In the genomic region with DNA sequence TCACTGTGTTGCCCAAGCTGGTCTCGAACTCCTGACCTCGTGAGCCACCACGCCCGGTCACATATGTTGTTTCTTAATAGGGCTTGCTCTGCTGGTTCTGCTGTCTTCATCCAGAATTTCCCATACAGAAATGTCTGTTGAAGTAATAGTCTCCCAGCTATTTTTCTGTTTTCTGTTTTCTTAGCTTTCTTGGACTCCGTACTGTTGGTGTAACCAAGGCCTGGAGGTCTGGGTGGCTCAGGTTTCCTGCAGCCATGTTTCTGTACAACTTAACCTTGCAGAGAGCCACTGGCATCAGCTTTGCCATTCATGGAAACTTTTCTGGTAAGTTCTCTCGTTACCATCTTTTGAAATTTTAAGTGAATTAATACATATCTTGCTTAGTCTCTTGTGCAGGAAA, we compare ENCODE assay signal across 11 cellular contexts. TPM values are rescaled to one million over a fixed set of nuclear protein-coding genes. Genes with fewer than 3 reads are reported as not detected.
DNase-seq lines count a peak whose midpoint lies in the region; ATAC-seq, FAIRE-seq and TF ChIP-seq lines count a peak whose summit lies in the region.
"Had no signal": no experiment of that assay in that cellular context is flagged by ENCODE, and none has a peak within 500 bp of the region (broad histone marks: within the 10 kb centered on the region; RNA-seq: fewer than 3 reads in every experiment).

No MANE protein-coding gene starts in this region.

- peak overlapping the region; percentile 75 for H3K27ac Mint-ChIP-seq in activated CD4-positive, alpha-beta T cell treated with anti-CD3 and anti-CD28 coated beads, Interleukin-2, amount 10 ng/mL, durations not matched to agents 7 days and 5 days

- H3K9me3 Mint-ChIP-seq in activated CD4-positive, alpha-beta T cell treated with anti-CD3 and anti-CD28 coated beads, Interleukin-2, amount 10 ng/mL, durations not matched to agents 7 days and 5 days = no peaks in the 10 kb centered on the region

- no peak for TF ChIP-seq POLR2A in endothelial cell of umbilical vein (IDR thresholded peaks at IDR 0.05; ENCODE audit: low read depth, low read length)
- TF ChIP-seq POLR2A in gastrocnemius medialis (IDR thresholded peaks at IDR 0.05) = no peak

- CTCF ChIA-PET in activated CD4-positive, alpha-beta T cell treated with anti-CD3 and anti-CD28 coated beads, Interleukin-2, amount 10 ng/mL, durations not matched to agents 7 days and 5 days (lab: Charles Lee) = interaction anchor here (1.5 kb wide), 1 partner anchor 270 kb away, joined by 3 read pairs; no protein-coding TSS in a partner anchor
- CTCF ChIA-PET in OCI-LY7 (lab: Charles Lee; ENCODE audit: unreplicated experiment) = no interaction called here
- CTCF ChIA-PET in endothelial cell of umbilical vein (lab: Charles Lee) = no interaction called here

- in situ Hi-C loops in gastrocnemius medialis (cut with MboI; ENCODE audit: low sequenced_read_pairs in 4 of 4) = loop anchor here (5.0 to 25.0 kb wide), 2 partner anchors 126 to 236 kb away; no protein-coding TSS in a partner anchor

- H3K9me2 ChIP-seq in OCI-LY7 (ENCODE audit: insufficient read depth, low read length) = no peaks in the 10 kb centered on the region

- H3K27me3 ChIP-seq in endothelial cell of umbilical vein (ENCODE audit: control insufficient read depth in 2 of 2, insufficient read depth in 2 of 2, low read length in 2 of 2) (no peaks in the 10 kb centered on the region), gastrocnemius medialis (no peaks in the 10 kb centered on the region)
- H3K27me3 ChIP-seq: left lung had no signal

- peaks cover 62% of the 10 kb centered on the region for H3K36me3 Mint-ChIP-seq in activated CD4-positive, alpha-beta T cell treated with anti-CD3 and anti-CD28 coated beads, Interleukin-2, amount 10 ng/mL, durations not matched to agents 7 days and 5 days (ENCODE audit: low read depth)

- H3K9ac ChIP-seq in endothelial cell of umbilical vein (replicated peaks; ENCODE audit: extremely low read depth, insufficient read depth, low read length) = no peak overlapping the region

- H3K9me1 ChIP-seq in endothelial cell of umbilical vein (replicated peaks; ENCODE audit: control insufficient read depth, extremely low read depth, insufficient read depth, low read length) = no peaks in the 10 kb centered on the region

- no peak for ATAC-seq in gastrocnemius medialis
- no peak for ATAC-seq in HG03469 (IDR thresholded peaks at IDR 0.05; ENCODE audit: unreplicated experiment)
- no peak for ATAC-seq in GM19463 (IDR thresholded peaks at IDR 0.05; ENCODE audit: unreplicated experiment)
- ATAC-seq: left lung had no signal

- H3K4me2 ChIP-seq in OCI-LY7 (ENCODE audit: low read length) (peak overlapping the region; percentile 87), endothelial cell of umbilical vein (ENCODE audit: insufficient read depth, low read length) (peak overlapping the region; percentile 84)

- H3K27me3 Mint-ChIP-seq in activated CD4-positive, alpha-beta T cell treated with anti-CD3 and anti-CD28 coated beads, Interleukin-2, amount 10 ng/mL, durations not matched to agents 7 days and 5 days = no peaks in the 10 kb centered on the region

- no peaks in the 10 kb centered on the region for H3K9me3 ChIP-seq in OCI-LY7 (ENCODE audit: low read length)
- H3K9me3 ChIP-seq in endothelial cell of umbilical vein (replicated peaks; ENCODE audit: control insufficient read depth, insufficient read depth, low read length) = no peaks in the 10 kb centered on the region
- H3K9me3 ChIP-seq in gastrocnemius medialis = no peaks in the 10 kb centered on the region
- H3K9me3 ChIP-seq: left lung had no signal

- peak overlapping the region; percentile 99 for H3K4me3 ChIP-seq in OCI-LY7 (ENCODE audit: low read depth, low read length, poor library complexity, severe bottlenecking)
- H3K4me3 ChIP-seq in endothelial cell of umbilical vein (replicated peaks in 1 of 3; ENCODE audit: insufficient read depth in 1 of 3, low read depth in 1 of 3, low read length in 3 of 3) = peak overlapping the region in 1 of 3 experiments; percentile 37
- H3K4me3 ChIP-seq in gastrocnemius medialis = no peak overlapping the region

- H3K4me1 ChIP-seq in OCI-LY7 (ENCODE audit: insufficient read depth, low read length, poor library complexity, severe bottlenecking) (peaks cover 47% of the 10 kb centered on the region), endothelial cell of umbilical vein (ENCODE audit: control insufficient read depth, extremely low read depth, insufficient read depth, low read length) (peaks cover 36% of the 10 kb centered on the region), gastrocnemius medialis (peaks cover 46 to 53% of the 10 kb centered on the region in 2 donors)

- peak overlapping the region; percentile 87 for H3K4me3 Mint-ChIP-seq in activated CD4-positive, alpha-beta T cell treated with anti-CD3 and anti-CD28 coated beads, Interleukin-2, amount 10 ng/mL, durations not matched to agents 7 days and 5 days

- intact Hi-C loops in OCI-LY7 (cut with micrococcal nuclease; ENCODE audit: unreplicated experiment) = loop anchor here (10.0 kb wide), 1 partner anchor 962 kb away; a partner anchor contains a TSS
- intact Hi-C loops in endothelial cell of umbilical vein (cut with micrococcal nuclease) = loop anchor here (5.0 kb wide), 1 partner anchor 46 kb away; no protein-coding TSS in a partner anchor
- intact Hi-C loops in gastrocnemius medialis (cut with DNase I; ENCODE audit: low total_unique reads) = no loop called here

- FAIRE-seq in endothelial cell of umbilical vein (lab: Jason Lieb, UNC) = no peak

- H3K36me3 ChIP-seq in OCI-LY7 (ENCODE audit: insufficient read depth, low read length) = peaks cover 72% of the 10 kb centered on the region
- H3K36me3 ChIP-seq in endothelial cell of umbilical vein (ENCODE audit: control insufficient read depth in 2 of 2, extremely low read depth in 1 of 2, insufficient read depth in 2 of 2, low read length in 2 of 2) = peaks cover 12 to 17% of the 10 kb centered on the region in 2 experiments
- H3K36me3 ChIP-seq in gastrocnemius medialis = peaks cover 3 to 41% of the 10 kb centered on the region in 2 donors

- TF ChIP-seq CTCF in OCI-LY7 (conservative IDR thresholded peaks at IDR 0.05; ENCODE audit: low read length) = no peak
- TF ChIP-seq CTCF in endothelial cell of umbilical vein (IDR thresholded peaks at IDR 0.05; ENCODE audit: extremely low read depth in 1 of 2, insufficient read depth in 1 of 2, low read depth in 1 of 2, low read length in 2 of 2) = no peak
- TF ChIP-seq CTCF in gastrocnemius medialis (IDR thresholded peaks at IDR 0.05 in 4 of 5, conservative IDR thresholded peaks at IDR 0.05 in 1 of 5) = no peak

- BruUV-seq in OCI-LY7 (replicated peaks; lab: Mats Ljungman, UMichigan) = no TSS peak
- no TSS peak for BruUV-seq in endothelial cell of umbilical vein (replicated peaks; lab: Mats Ljungman, UMichigan)

- dilution Hi-C loops in endothelial cell of umbilical vein (cut with MboI; ENCODE audit: extremely low pct_ligation_motif_present, low sequenced_read_pairs) = loop anchor here (25.0 kb wide), 1 partner anchor 136 kb away; no protein-coding TSS in a partner anchor

- no peak overlapping the region for H2AFZ ChIP-seq in OCI-LY7 (ENCODE audit: low read length)
- no peak overlapping the region for H2AFZ ChIP-seq in endothelial cell of umbilical vein (ENCODE audit: low read depth, low read length)

- POLR2A ChIA-PET in activated CD4-positive, alpha-beta T cell treated with anti-CD3 and anti-CD28 coated beads, Interleukin-2, amount 10 ng/mL, durations not matched to agents 7 days and 5 days (lab: Charles Lee) = interaction anchor here (0.5 kb wide), 1 partner anchor 18 kb away, joined by 3 read pairs; no protein-coding TSS in a partner anchor
- POLR2A ChIA-PET in OCI-LY7 (lab: Charles Lee) (interaction anchor here (0.6 kb wide), 1 partner anchor 9 kb away, joined by 3 read pairs; no protein-coding TSS in a partner anchor), endothelial cell of umbilical vein (lab: Charles Lee) (no interaction called here)

- no peak overlapping the region for H3K27ac ChIP-seq in OCI-LY7 (ENCODE audit: low read depth, low read length, poor library complexity, severe bottlenecking)
- H3K27ac ChIP-seq in endothelial cell of umbilical vein (ENCODE audit: insufficient read depth, low read depth, low read length) = no peak overlapping the region
- H3K27ac ChIP-seq in gastrocnemius medialis = peak overlapping the region in 3 of 4 donors; percentile 25 to 58 (median 48)
- H3K27ac ChIP-seq: left lung had no signal

- H4K20me1 ChIP-seq in OCI-LY7 (ENCODE audit: insufficient read depth, low read length) (peaks cover 33% of the 10 kb centered on the region), endothelial cell of umbilical vein (replicated peaks; ENCODE audit: control insufficient read depth, extremely low read depth, insufficient read depth, low read length) (peaks cover 8% of the 10 kb centered on the region)

- DNase-seq in activated CD4-positive, alpha-beta T cell treated with anti-CD3 and anti-CD28 coated beads, Interleukin-2, amount 10 ng/mL, durations not matched to agents 7 days and 5 days = no peak
- DNase-seq in activated CD4-positive, alpha-beta T cell treated with anti-CD3 and anti-CD28 coated beads for 48 hours = no peak
- peak; percentile 10 for DNase-seq in OCI-LY7 (ENCODE audit: low spot score)
- no peak for DNase-seq in endothelial cell of umbilical vein (ENCODE audit: low read depth, low spot score)
- DNase-seq in gastrocnemius medialis = no peak
- DNase-seq in HPDE6-E6E7 (ENCODE audit: extremely low spot score) = no peak
- DNase-seq: activated CD8-positive, alpha-beta memory T cell treated with anti-CD3 and anti-CD28 coated beads, Interleukin-2, amount 50 U/mL, for 48 hours; C1 segment of cervical spinal cord; left lung had no signal

- peaks cover 48% of the 10 kb centered on the region for H3K4me1 Mint-ChIP-seq in activated CD4-positive, alpha-beta T cell treated with anti-CD3 and anti-CD28 coated beads, Interleukin-2, amount 10 ng/mL, durations not matched to agents 7 days and 5 days

- H3K79me2 ChIP-seq in OCI-LY7 (ENCODE audit: insufficient read depth, low read depth, low read length) = peaks cover 95% of the 10 kb centered on the region
- peaks cover 88% of the 10 kb centered on the region for H3K79me2 ChIP-seq in endothelial cell of umbilical vein (ENCODE audit: control insufficient read depth, insufficient read depth, low read length)

RNA-seq across cellular contexts. Expression of a gene that starts 2.8 kb away (rescaled TPM):
- total RNA-seq in activated CD4-positive, alpha-beta T cell treated with anti-CD3 and anti-CD28 coated beads, Interleukin-2, amount 10 ng/mL, durations not matched to agents 7 days and 5 days = 100 to 1,000 TPM; 369 to 376 TPM
- 140 and 195 TPM in 2 replicates for total RNA-seq in OCI-LY7 (2014; rRNA removed; shearing (Covaris generic))
- 406 and 441 TPM in 2 replicates for total RNA-seq in OCI-LY7 (2022)
- total RNA-seq in endothelial cell of umbilical vein = 303 and 324 TPM in 2 replicates
- polyA plus RNA-seq in endothelial cell of umbilical vein = 143 and 167 TPM in 2 replicates
- 97.5 and 121 TPM in 2 replicates for polyA plus RNA-seq in endothelial cell of umbilical vein (2011; cell fraction: cytosol; rRNA removed)
- polyA plus RNA-seq in endothelial cell of umbilical vein (2011; cell fraction: nucleus; rRNA removed) = 202 and 232 TPM in 2 replicates
- 215 and 228 TPM in 2 replicates for polyA plus RNA-seq in endothelial cell of umbilical vein (2012)
- polyA minus RNA-seq in endothelial cell of umbilical vein = 242 and 275 TPM in 2 replicates
- 199 TPM for polyA minus RNA-seq in endothelial cell of umbilical vein (2011; cell fraction: cytosol; rRNA and poly(A)+ RNA removed)
- polyA minus RNA-seq in endothelial cell of umbilical vein (2011; cell fraction: nucleus; rRNA and poly(A)+ RNA removed) = 107 and 195 TPM in 2 replicates
- total RNA-seq in gastrocnemius medialis = 100 to 1,000 TPM in 2 of 4 donors, 10 to 100 TPM in 2; 71.0 to 110 (median 97.2) TPM

RNA-seq across cellular contexts. Expression of a gene that starts 3.0 kb away (rescaled TPM):
- 10 to 100 TPM; 59.8 to 70.8 TPM for total RNA-seq in activated CD4-positive, alpha-beta T cell treated with anti-CD3 and anti-CD28 coated beads, Interleukin-2, amount 10 ng/mL, durations not matched to agents 7 days and 5 days
- total RNA-seq in OCI-LY7 (2014; rRNA removed; shearing (Covaris generic)) = 41.9 and 48.8 TPM in 2 replicates
- total RNA-seq in OCI-LY7 (2022) (91.6 and 100 TPM in 2 replicates), endothelial cell of umbilical vein (46.5 and 61.2 TPM in 2 replicates), gastrocnemius medialis (100 to 1,000 TPM in 1 of 4 donors, 10 to 100 TPM in 3; 71.8 to 113 (median 82.0) TPM)
- polyA plus RNA-seq in endothelial cell of umbilical vein = 53.7 and 56.2 TPM in 2 replicates
- polyA plus RNA-seq in endothelial cell of umbilical vein (2011; cell fraction: cytosol; rRNA removed) = 37.9 and 45.2 TPM in 2 replicates
- 153 and 193 TPM in 2 replicates for polyA plus RNA-seq in endothelial cell of umbilical vein (2011; cell fraction: nucleus; rRNA removed)
- 47.6 and 53.5 TPM in 2 replicates for polyA plus RNA-seq in endothelial cell of umbilical vein (2012)
- polyA minus RNA-seq in endothelial cell of umbilical vein = 46.8 and 58.7 TPM in 2 replicates
- 21.6 TPM for polyA minus RNA-seq in endothelial cell of umbilical vein (2011; cell fraction: cytosol; rRNA and poly(A)+ RNA removed)
- polyA minus RNA-seq in endothelial cell of umbilical vein (2011; cell fraction: nucleus; rRNA and poly(A)+ RNA removed) = 33.1 and 34.6 TPM in 2 replicates

Comparison
In these comparisons a context has a peak if more than half of its experiments do, and no peak if none do; other contexts are left out.
1. H3K27ac ChIP-seq: peak in gastrocnemius medialis (3 of 4); none in OCI-LY7 (single experiment) and endothelial cell of umbilical vein (single experiment).